8 cellular contexts compared by ENCODE assay signal in the genomic region with DNA sequence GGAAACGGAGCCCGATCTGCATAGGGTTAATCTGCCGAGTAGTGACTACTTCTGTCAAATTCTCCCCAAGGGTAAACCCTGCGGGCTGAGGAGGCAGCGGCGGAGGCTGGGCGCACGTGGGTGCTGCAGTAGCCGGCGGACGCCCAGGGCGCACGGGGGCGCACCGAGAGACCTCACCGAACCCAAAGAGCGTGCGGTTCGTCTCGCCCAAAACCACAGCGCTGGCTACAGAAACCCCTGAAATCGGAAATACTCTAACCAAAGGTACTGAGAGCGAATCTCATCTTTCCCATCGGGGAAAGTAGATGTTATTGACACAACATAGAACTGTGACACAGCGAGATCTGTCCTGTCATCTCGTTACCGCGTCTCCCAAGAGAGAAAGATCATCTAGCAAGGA.
A peak's percentile ranks its signal among the peaks of the same experiment; 100 is the strongest.
DNase-seq lines count a peak whose midpoint lies in the region; ATAC-seq lines count a peak whose summit lies in the region.

No MANE protein-coding gene starts in this region.

- CTCF ChIA-PET in activated naive CD4-positive, alpha-beta T cell treated with anti-CD3 and anti-CD28 coated beads, Interleukin-2, amount 10 ng/mL, durations not matched to agents 7 days and 5 days (lab: Charles Lee): no interaction called here

- DNase-seq in DMS 273 (lab: John Stamatoyannopoulos, UW; ENCODE audit: unreplicated experiment): peak; percentile 46
- DNase-seq in DMS 273 treated with DMSO at 0.1 percent for 48 hours (lab: John Stamatoyannopoulos, UW): no peak
- DNase-seq in activated naive CD4-positive, alpha-beta T cell treated with anti-CD3 and anti-CD28 coated beads, Interleukin-2, amount 10 ng/mL, durations not matched to agents 7 days and 5 days: peak; percentile 53
- DNase-seq in kidney tubule cell (ENCODE audit: low spot score): peak; percentile 5
- DNase-seq in stimulated activated naive CD8-positive, alpha-beta T cell treated with anti-CD3 and anti-CD28 coated beads, Interleukin-15, amount 100 ng/mL, for 72 hours: peak; percentile 57 to 80
- no peak for DNase-seq in NOMO-1 (lab: John Stamatoyannopoulos, UW; ENCODE audit: unreplicated experiment in 2 of 2)

- no peak overlapping the region for H3K27ac Mint-ChIP-seq in activated naive CD4-positive, alpha-beta T cell treated with anti-CD3 and anti-CD28 coated beads, Interleukin-2, amount 10 ng/mL, durations not matched to agents 7 days and 5 days
- H3K27ac Mint-ChIP-seq in stimulated activated naive CD8-positive, alpha-beta T cell treated with anti-CD3 and anti-CD28 coated beads, Interleukin-15, amount 100 ng/mL, for 72 hours: no peak overlapping the region

- H3K4me3 Mint-ChIP-seq in activated naive CD4-positive, alpha-beta T cell treated with anti-CD3 and anti-CD28 coated beads, Interleukin-2, amount 10 ng/mL, durations not matched to agents 7 days and 5 days: no peak overlapping the region
- peak overlapping the region; percentile 37 to 50 for H3K4me3 Mint-ChIP-seq in stimulated activated naive CD8-positive, alpha-beta T cell treated with anti-CD3 and anti-CD28 coated beads, Interleukin-15, amount 100 ng/mL, for 72 hours

- peaks cover 13% of the 10 kb centered on the region for H3K4me1 Mint-ChIP-seq in activated naive CD4-positive, alpha-beta T cell treated with anti-CD3 and anti-CD28 coated beads, Interleukin-2, amount 10 ng/mL, durations not matched to agents 7 days and 5 days
- peaks cover 22% of the 10 kb centered on the region for H3K4me1 Mint-ChIP-seq in stimulated activated naive CD8-positive, alpha-beta T cell treated with anti-CD3 and anti-CD28 coated beads, Interleukin-15, amount 100 ng/mL, for 72 hours

- ATAC-seq in HG03108 (IDR thresholded peaks at IDR 0.05; ENCODE audit: unreplicated experiment) (peak; percentile 66), HG03280 (IDR thresholded peaks at IDR 0.05; ENCODE audit: unreplicated experiment) (no peak)
- peak; percentile 99 for ATAC-seq in stimulated activated naive CD8-positive, alpha-beta T cell treated with anti-CD3 and anti-CD28 coated beads, Interleukin-15, amount 100 ng/mL, for 72 hours

- no peaks in the 10 kb centered on the region for H3K9me3 Mint-ChIP-seq in activated naive CD4-positive, alpha-beta T cell treated with anti-CD3 and anti-CD28 coated beads, Interleukin-2, amount 10 ng/mL, durations not matched to agents 7 days and 5 days
- no peaks in the 10 kb centered on the region for H3K9me3 Mint-ChIP-seq in stimulated activated naive CD8-positive, alpha-beta T cell treated with anti-CD3 and anti-CD28 coated beads, Interleukin-15, amount 100 ng/mL, for 72 hours

- H3K27me3 Mint-ChIP-seq in activated naive CD4-positive, alpha-beta T cell treated with anti-CD3 and anti-CD28 coated beads, Interleukin-2, amount 10 ng/mL, durations not matched to agents 7 days and 5 days: peaks cover 65% of the 10 kb centered on the region
- peaks cover 78% of the 10 kb centered on the region for H3K27me3 Mint-ChIP-seq in stimulated activated naive CD8-positive, alpha-beta T cell treated with anti-CD3 and anti-CD28 coated beads, Interleukin-15, amount 100 ng/mL, for 72 hours

- peaks cover 1% of the 10 kb centered on the region for H3K36me3 Mint-ChIP-seq in activated naive CD4-positive, alpha-beta T cell treated with anti-CD3 and anti-CD28 coated beads, Interleukin-2, amount 10 ng/mL, durations not matched to agents 7 days and 5 days

Comparison
In these comparisons a context has a peak if more than half of its experiments do, and no peak if none do; other contexts are left out.
1. DNase-seq: peak in DMS 273 (single experiment), activated naive CD4-positive, alpha-beta T cell treated with anti-CD3 and anti-CD28 coated beads, Interleukin-2, amount 10 ng/mL, durations not matched to agents 7 days and 5 days (single experiment), kidney tubule cell (single experiment) and stimulated activated naive CD8-positive, alpha-beta T cell treated with anti-CD3 and anti-CD28 coated beads, Interleukin-15, amount 100 ng/mL, for 72 hours (2 of 2); none in DMS 273 treated with DMSO at 0.1 percent for 48 hours (single experiment) and NOMO-1 (0 of 2).